ENCODE assay signal across 9 cellular contexts in the genomic region with DNA sequence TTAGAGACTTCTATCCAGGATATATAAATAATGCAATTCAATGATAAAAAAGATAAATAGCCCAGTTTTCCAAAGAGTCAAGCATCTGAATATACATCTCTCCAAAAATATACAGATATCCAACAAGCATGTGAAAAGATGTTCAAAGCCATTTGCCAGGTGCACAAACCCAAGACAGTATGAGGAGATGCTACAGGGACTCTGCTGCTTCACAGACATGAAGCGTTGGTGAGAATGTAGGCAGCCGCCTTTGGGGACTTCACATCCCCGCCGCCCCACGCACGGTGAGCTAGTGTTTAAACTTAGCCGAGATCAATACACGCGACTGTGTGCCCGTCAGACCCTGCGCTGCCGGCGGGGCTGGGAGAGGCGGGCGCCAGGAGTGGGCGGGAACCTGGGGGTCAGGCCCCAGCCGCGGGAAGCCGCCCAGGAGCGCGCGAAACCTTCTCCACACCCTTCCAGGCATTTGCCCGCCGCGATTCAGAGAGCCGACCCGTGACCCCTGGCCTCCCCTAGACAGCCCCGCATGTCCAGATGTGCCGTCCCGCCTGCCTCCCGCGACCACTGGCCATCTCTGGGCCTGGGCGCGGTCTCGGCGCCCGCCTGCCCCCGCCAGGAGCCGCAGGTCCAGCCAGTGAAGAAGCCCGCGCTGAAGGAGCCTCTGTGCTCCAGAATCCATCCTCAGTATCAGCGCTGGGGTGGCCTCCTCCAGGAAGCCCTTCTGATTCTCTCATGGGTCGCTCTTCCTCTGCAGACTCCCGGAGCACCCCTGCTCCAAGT. TPM values are rescaled to one million over a fixed set of nuclear protein-coding genes. Genes with fewer than 3 reads are reported as not detected.
A peak's percentile ranks its signal among the peaks of the same experiment; 100 is the strongest.
DNase-seq lines count a peak whose midpoint lies in the region; ATAC-seq and TF ChIP-seq lines count a peak whose summit lies in the region.
"Had no signal": no experiment of that assay in that cellular context is flagged by ENCODE, and none has a peak within 500 bp of the region (broad histone marks: within the 10 kb centered on the region; RNA-seq: fewer than 3 reads in every experiment).

No MANE protein-coding gene starts in this region.

- intact Hi-C loops in activated CD4-positive, alpha-beta T cell treated with anti-CD3 and anti-CD28 coated beads for 36 hours (cut with DNase I, micrococcal nuclease) = no loop called here
- intact Hi-C loops in aorta (cut with DNase I) = no loop called here

- POLR2A ChIA-PET in activated CD4-positive, alpha-beta T cell treated with anti-CD3 and anti-CD28 coated beads for 36 hours (lab: Charles Lee) = no interaction called here

- H3K27ac ChIP-seq in OCI-LY3 (ENCODE audit: low read length) = no peak overlapping the region
- H3K27ac ChIP-seq in mucosa of rectum (ENCODE audit: low read depth in 2 of 2, low read length in 2 of 2) = peak overlapping the region; percentile 13 to 52
- no peak overlapping the region for H3K27ac ChIP-seq in aorta (ENCODE audit: low read depth in 1 of 2, low read length in 2 of 2)

- 0 out of 2 replicates have a peak overlapping the region, but pooled peaks have one; percentile 12 for H3K4me2 ChIP-seq in OCI-LY3 (ENCODE audit: low read length)

- H3K36me3 ChIP-seq in OCI-LY3 (replicated peaks; ENCODE audit: low read depth, low read length) (no peaks in the 10 kb centered on the region), mucosa of rectum (ENCODE audit: control insufficient read depth in 2 of 2, insufficient read depth in 2 of 2, low read length in 2 of 2) (no peaks in the 10 kb centered on the region), aorta (ENCODE audit: control insufficient read depth in 1 of 2, insufficient read depth in 2 of 2, low read length in 1 of 2) (no peaks in the 10 kb centered on the region)

- no peaks in the 10 kb centered on the region for H3K79me2 ChIP-seq in OCI-LY3 (ENCODE audit: low read length)

- H3K4me1 ChIP-seq in OCI-LY3 (ENCODE audit: low read length) (peaks cover 8% of the 10 kb centered on the region; the same call in 1 of the 2 replicates), mucosa of rectum (ENCODE audit: control insufficient read depth in 2 of 2, insufficient read depth in 2 of 2, low read length in 2 of 2) (peaks cover 12 to 13% of the 10 kb centered on the region in 2 donors), aorta (ENCODE audit: control insufficient read depth in 1 of 2, insufficient read depth in 2 of 2, low read length in 2 of 2) (no peaks in the 10 kb centered on the region)

- peak; percentile 32 for DNase-seq in activated CD4-positive, alpha-beta T cell treated with anti-CD3 and anti-CD28 coated beads for 36 hours
- no peak for DNase-seq in activated CD4-positive, alpha-beta T cell treated with anti-CD3 and anti-CD28 coated beads for 1 hour
- DNase-seq in central memory CD8-positive, alpha-beta T cell (ENCODE audit: low spot score in 2 of 2) = no peak
- peak in 1 of 2 donors; percentile 56 for DNase-seq in aorta
- DNase-seq in epidermal melanocyte (ENCODE audit: insufficient read length, low spot score) = no peak

- no peak overlapping the region for H3K9ac ChIP-seq in OCI-LY3 (ENCODE audit: low read length)
- peak overlapping the region in 1 of 2 donors; percentile 48 for H3K9ac ChIP-seq in mucosa of rectum (ENCODE audit: low read depth in 1 of 2, low read length in 2 of 2)

- H3K9me3 Mint-ChIP-seq in activated CD4-positive, alpha-beta T cell treated with anti-CD3 and anti-CD28 coated beads for 36 hours (ENCODE audit: low read depth) = no peaks in the 10 kb centered on the region
- H3K9me3 Mint-ChIP-seq in central memory CD8-positive, alpha-beta T cell = no peaks in the 10 kb centered on the region

- H3K9me3 ChIP-seq in OCI-LY3 (ENCODE audit: insufficient read depth, low read length) (no peaks in the 10 kb centered on the region; the same call in 1 of the 2 replicates), mucosa of rectum (ENCODE audit: control insufficient read depth in 2 of 2, low read length in 2 of 2) (no peaks in the 10 kb centered on the region), aorta (ENCODE audit: control insufficient read depth, low read length) (no peaks in the 10 kb centered on the region)

- no peak overlapping the region for H2AFZ ChIP-seq in OCI-LY3 (ENCODE audit: low read depth, low read length)

- H3K4me3 ChIP-seq in OCI-LY3 (ENCODE audit: low read length) = no peak overlapping the region
- peak overlapping the region; percentile 54 to 66 for H3K4me3 ChIP-seq in mucosa of rectum (ENCODE audit: low read length in 2 of 2)
- H3K4me3 ChIP-seq in aorta (ENCODE audit: low read length in 2 of 2) = peak overlapping the region; percentile 2 to 5

- H4K20me1 ChIP-seq in OCI-LY3 (ENCODE audit: insufficient read depth, low read length) = no peaks in the 10 kb centered on the region

- no peaks in the 10 kb centered on the region for H3K36me3 Mint-ChIP-seq in activated CD4-positive, alpha-beta T cell treated with anti-CD3 and anti-CD28 coated beads for 36 hours (ENCODE audit: low read depth)
- no peaks in the 10 kb centered on the region for H3K36me3 Mint-ChIP-seq in central memory CD8-positive, alpha-beta T cell (ENCODE audit: insufficient read depth)

- peaks cover 8% of the 10 kb centered on the region for H3K4me1 Mint-ChIP-seq in activated CD4-positive, alpha-beta T cell treated with anti-CD3 and anti-CD28 coated beads for 36 hours
- peaks cover 17% of the 10 kb centered on the region for H3K4me1 Mint-ChIP-seq in central memory CD8-positive, alpha-beta T cell

- no peak overlapping the region for H3K27ac Mint-ChIP-seq in activated CD4-positive, alpha-beta T cell treated with anti-CD3 and anti-CD28 coated beads for 36 hours
- H3K27ac Mint-ChIP-seq in central memory CD8-positive, alpha-beta T cell (ENCODE audit: low read depth) = no peak overlapping the region

- peaks cover 39% of the 10 kb centered on the region for H3K27me3 Mint-ChIP-seq in activated CD4-positive, alpha-beta T cell treated with anti-CD3 and anti-CD28 coated beads for 36 hours
- peaks cover 82% of the 10 kb centered on the region for H3K27me3 Mint-ChIP-seq in central memory CD8-positive, alpha-beta T cell

- 1% methylated on average over 34 to 44 of the region's 44 CpGs for WGBS in aorta, 2 donors

- H3K4me3 Mint-ChIP-seq in activated CD4-positive, alpha-beta T cell treated with anti-CD3 and anti-CD28 coated beads for 36 hours = peak overlapping the region; percentile 68
- H3K4me3 Mint-ChIP-seq in central memory CD8-positive, alpha-beta T cell = peak overlapping the region; percentile 79

- ATAC-seq in activated CD4-positive, alpha-beta T cell treated with anti-CD3 and anti-CD28 coated beads for 36 hours = peak; percentile 24
- ATAC-seq in HG02852 (IDR thresholded peaks at IDR 0.05; ENCODE audit: unreplicated experiment) (peak; percentile 41), aorta (ENCODE audit: low FRiP score) (peak; percentile 42)
- no peak for ATAC-seq in central memory CD8-positive, alpha-beta T cell (replicated peaks; ENCODE audit: extremely low read depth, poor library complexity, severe bottlenecking)

- no peak for TF ChIP-seq CTCF in OCI-LY3 (IDR thresholded peaks at IDR 0.05; ENCODE audit: low read depth, low read length)

- CTCF ChIA-PET in activated CD4-positive, alpha-beta T cell treated with anti-CD3 and anti-CD28 coated beads for 36 hours (lab: Charles Lee) = no interaction called here

- H3K27me3 ChIP-seq in OCI-LY3 (ENCODE audit: low read depth, low read length) = no peaks in the 10 kb centered on the region
- H3K27me3 ChIP-seq in mucosa of rectum (ENCODE audit: control insufficient read depth in 2 of 2, insufficient read depth in 2 of 2, low read length in 2 of 2) = peaks cover 13 to 20% of the 10 kb centered on the region in 2 donors
- no peaks in the 10 kb centered on the region for H3K27me3 ChIP-seq in aorta (ENCODE audit: control insufficient read depth in 1 of 2, insufficient read depth in 2 of 2, low read length in 1 of 2)

RNA-seq across cellular contexts. Expression of gene ALOX5, which starts 0.8 kb away (rescaled TPM):
- total RNA-seq in activated CD4-positive, alpha-beta T cell treated with anti-CD3 and anti-CD28 coated beads for 36 hours = under 1 TPM; 0.21 to 0.26 TPM
- 10 to 100 TPM; 25.3 to 62.5 TPM for total RNA-seq in aorta
- 1 to 10 TPM; 3.2 to 6.8 TPM for polyA plus RNA-seq in aorta

RNA-seq across cellular contexts. Expression of gene OR13A1, which starts 57.8 kb away (rescaled TPM):
- not detected for total RNA-seq in activated CD4-positive, alpha-beta T cell treated with anti-CD3 and anti-CD28 coated beads for 36 hours
- not detected for total RNA-seq in aorta
- not detected for polyA plus RNA-seq in aorta
- total RNA-seq: Daoy had no signal

Comparison
In these comparisons a context has a peak if more than half of its experiments do, and no peak if none do; other contexts are left out.
1. H3K27ac ChIP-seq: peak in mucosa of rectum (2 of 2); none in OCI-LY3 (single experiment) and aorta (0 of 2).
2. RNA of gene ALOX5, which starts 0.8 kb away (total RNA-seq): 25.3 to 62.5 TPM in aorta; 0.21 to 0.26 TPM in activated CD4-positive, alpha-beta T cell treated with anti-CD3 and anti-CD28 coated beads for 36 hours; every median in the first group is over 10 times any median in the second.